ENCODE assay signal across 8 cellular contexts in the genomic region with DNA sequence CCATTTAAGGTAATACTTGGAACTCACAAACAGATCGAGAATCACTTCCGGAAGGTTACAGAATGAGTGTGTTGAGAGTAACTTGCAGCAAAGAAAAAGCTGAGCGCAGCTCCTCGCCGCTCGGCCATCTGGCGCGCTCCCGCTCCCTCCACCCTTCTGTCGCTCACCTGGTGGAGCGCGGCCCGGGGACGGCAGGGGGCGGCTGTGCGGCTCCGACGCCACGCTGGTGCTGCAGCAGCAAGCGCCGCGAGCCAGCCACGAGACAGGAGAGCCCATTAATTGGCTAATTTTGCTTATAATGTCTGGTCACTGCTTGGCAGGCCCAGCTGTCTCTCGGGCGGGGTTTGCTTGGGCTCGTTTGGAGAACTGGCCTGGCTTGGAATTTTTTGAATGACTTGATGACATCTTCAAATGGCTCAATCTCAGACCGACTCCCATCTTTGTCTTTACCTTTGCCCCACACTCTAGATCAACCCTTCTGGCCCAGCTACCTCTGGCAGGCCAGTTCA.
DNase-seq lines count a peak whose midpoint lies in the region; ATAC-seq and TF ChIP-seq lines count a peak whose summit lies in the region.

No MANE protein-coding gene starts in this region.

- H3K4me1 ChIP-seq in fibroblast of lung (ENCODE audit: control insufficient read depth, extremely low read depth, insufficient read depth, low read length) = no peaks in the 10 kb centered on the region
- peaks cover 23% of the 10 kb centered on the region for H3K4me1 ChIP-seq in rectal smooth muscle tissue (ENCODE audit: control insufficient read depth, insufficient read depth, low read length)

- H3K79me2 ChIP-seq in fibroblast of lung (ENCODE audit: control insufficient read depth, insufficient read depth, low read length) = no peaks in the 10 kb centered on the region

- DNase-seq in RPMI7951 (ENCODE audit: low read depth) (peak; percentile 54), fibroblast of lung (ENCODE audit: low read depth in 2 of 2) (peak; percentile 37 to 64), SKM-1 (lab: John Stamatoyannopoulos, UW; ENCODE audit: unreplicated experiment) (no peak), omental fat pad (ENCODE audit: low spot score) (no peak), GDM1 (lab: John Stamatoyannopoulos, UW) (no peak)

- no peak overlapping the region for H3K4me3 ChIP-seq in fibroblast of lung (replicated peaks in 1 of 4; ENCODE audit: control extremely low read depth in 1 of 4, insufficient read depth in 1 of 4, low read depth in 3 of 4, low read length in 4 of 4)
- H3K4me3 ChIP-seq in rectal smooth muscle tissue (ENCODE audit: low read length) = peak overlapping the region; percentile 7

- H3K9ac ChIP-seq in fibroblast of lung (ENCODE audit: insufficient read depth, low read length) (no peak overlapping the region), rectal smooth muscle tissue (ENCODE audit: low read length) (no peak overlapping the region)

- no peaks in the 10 kb centered on the region for H3K9me3 ChIP-seq in fibroblast of lung (ENCODE audit: control insufficient read depth, insufficient read depth, low read depth, low read length)

- no peaks in the 10 kb centered on the region for H3K27me3 ChIP-seq in fibroblast of lung (ENCODE audit: control insufficient read depth, insufficient read depth, low read length)
- no peaks in the 10 kb centered on the region for H3K27me3 ChIP-seq in rectal smooth muscle tissue (ENCODE audit: control insufficient read depth, insufficient read depth, low read length)

- no peaks in the 10 kb centered on the region for H4K20me1 ChIP-seq in fibroblast of lung (ENCODE audit: control insufficient read depth, extremely low read depth, insufficient read depth, low read length)

- no peaks in the 10 kb centered on the region for H3K36me3 ChIP-seq in fibroblast of lung (ENCODE audit: control insufficient read depth, insufficient read depth, low read length)
- H3K36me3 ChIP-seq in rectal smooth muscle tissue (ENCODE audit: control insufficient read depth, insufficient read depth, low read length) = no peaks in the 10 kb centered on the region

- ATAC-seq in HG02852 (IDR thresholded peaks at IDR 0.05; ENCODE audit: unreplicated experiment) (peak; percentile 56), omental fat pad (ENCODE audit: low FRiP score) (no peak)

- TF ChIP-seq CTCF in GM12873 (IDR thresholded peaks at IDR 0.05; ENCODE audit: insufficient read depth, low read depth, low read length, missing control alignments) (peak; percentile 28), fibroblast of lung (conservative IDR thresholded peaks at IDR 0.05 in 1 of 2, IDR thresholded peaks at IDR 0.05 in 1 of 2; ENCODE audit: low read depth in 1 of 2, low read length in 2 of 2) (peak; percentile 11 to 29), omental fat pad (IDR thresholded peaks at IDR 0.05) (no peak)

- no peak overlapping the region for H2AFZ ChIP-seq in fibroblast of lung (ENCODE audit: low read length)

- no peak overlapping the region for H3K4me2 ChIP-seq in fibroblast of lung (ENCODE audit: extremely low read depth, insufficient read depth, low read length)

- H3K27ac ChIP-seq in fibroblast of lung (ENCODE audit: insufficient read depth, low read length) (no peak overlapping the region), rectal smooth muscle tissue (ENCODE audit: low read depth, low read length) (no peak overlapping the region)

Comparison
In these comparisons a context has a peak if more than half of its experiments do, and no peak if none do; other contexts are left out.
1. CTCF ChIP-seq: peak in GM12873 (single experiment) and fibroblast of lung (2 of 2); none in omental fat pad (0 of 3).
2. DNase-seq: peak in RPMI7951 (single experiment) and fibroblast of lung (2 of 2); none in SKM-1 (single experiment), omental fat pad (single experiment) and GDM1 (single experiment).